Comparison of ENCODE assay signal across 10 cellular contexts in genomic region chr4:8472689-8473197, GRCh38. TPM values are rescaled to one million over a fixed set of nuclear protein-coding genes. Genes with fewer than 3 reads are reported as not detected.
DNase-seq lines count a peak whose midpoint lies in the region; ATAC-seq and TF ChIP-seq lines count a peak whose summit lies in the region.
"Had no signal": no experiment of that assay in that cellular context is flagged by ENCODE, and none has a peak within 500 bp of the region (broad histone marks: within the 10 kb centered on the region; RNA-seq: fewer than 3 reads in every experiment).

No MANE protein-coding gene starts in this region.

- intact Hi-C loops in posterior cingulate gyrus (cut with DNase I) = loop anchor here (5.0 kb wide), 1 partner anchor 445 kb away; no protein-coding TSS in a partner anchor

- peak overlapping the region; percentile 47 for H3K9ac ChIP-seq in NT2/D1 (ENCODE audit: insufficient read length, low read depth)

- no peak for ATAC-seq in GM21619 (IDR thresholded peaks at IDR 0.05; ENCODE audit: unreplicated experiment)
- ATAC-seq in HG03460 (IDR thresholded peaks at IDR 0.05; ENCODE audit: unreplicated experiment) = no peak

- H3K9me3 ChIP-seq in AG04450 (ENCODE audit: control insufficient read depth, insufficient read depth, low read length) (no peaks in the 10 kb centered on the region; the same call in 1 of the 2 replicates), NT2/D1 (ENCODE audit: insufficient read depth, low read length) (no peaks in the 10 kb centered on the region)

- H3K27me3 ChIP-seq in AG04450 (ENCODE audit: control insufficient read depth, insufficient read depth, low read length) (peaks cover 2% of the 10 kb centered on the region), NT2/D1 (ENCODE audit: insufficient read depth, insufficient read length) (no peaks in the 10 kb centered on the region)

- DNase-seq in AG04450 (ENCODE audit: low read depth, low spot score) (peak; percentile 96), NT2/D1 (ENCODE audit: low read depth, low spot score) (no peak), fibroblast of peridontal ligament (ENCODE audit: extremely low read depth) (peak; percentile 95), non-pigmented ciliary epithelial cell (ENCODE audit: low read depth) (peak; percentile 91), SIG-M5 (lab: John Stamatoyannopoulos, UW) (no peak), posterior cingulate gyrus (no peak)
- DNase-seq: T-helper 9 cell had no signal

- peaks cover 24% of the 10 kb centered on the region for H3K4me1 ChIP-seq in NT2/D1 (ENCODE audit: insufficient read depth, insufficient read length)

- H3K36me3 ChIP-seq in NT2/D1 (ENCODE audit: insufficient read depth, insufficient read length, low read length) = peaks cover 85% of the 10 kb centered on the region

- peak overlapping the region; percentile 96 for H3K27ac ChIP-seq in AG04450 (ENCODE audit: low read depth, low read length)
- H3K27ac ChIP-seq: C4-2B had no signal

- CTCF ChIA-PET in AG04450 (lab: Charles Lee) = interaction anchor here (0.8 to 2.4 kb wide), 8 partner anchors 29 to 165 kb away, joined by 3 to 14 read pairs (median 4); partner anchors contain the start of gene CPZ

- no peak overlapping the region for H3K4me3 ChIP-seq in AG04450 (ENCODE audit: low read depth, low read length)
- H3K4me3 ChIP-seq in NT2/D1 (ENCODE audit: insufficient read length, low read depth) = no peak overlapping the region

- POLR2A ChIA-PET in AG04450 (lab: Yijun Ruan, JAX) = interaction anchor here (0.6 to 1.8 kb wide), 6 partner anchors 44 to 127 kb away, joined by 3 to 9 read pairs (median 4); partner anchors contain the start of gene CPZ

- TF ChIP-seq CTCF in AG04450 (IDR thresholded peaks at IDR 0.05; ENCODE audit: low read depth, low read length) = no peak

RNA-seq across cellular contexts. Expression of gene TRMT44, which starts 32.2 kb away (rescaled TPM):
- polyA plus RNA-seq in AG04450 (2011; rRNA removed) = 6.9 and 7.0 TPM in 2 replicates
- 10.3 and 10.5 TPM in 2 replicates for polyA minus RNA-seq in AG04450 (2011; rRNA and poly(A)+ RNA removed)

RNA-seq across cellular contexts. Expression of gene ACOX3, which starts 32.2 kb away (rescaled TPM):
- 7.9 and 10.2 TPM in 2 replicates for polyA plus RNA-seq in AG04450 (2011; rRNA removed)
- 10.0 and 12.5 TPM in 2 replicates for polyA minus RNA-seq in AG04450 (2011; rRNA and poly(A)+ RNA removed)

Comparison
In these comparisons a context has a peak if more than half of its experiments do, and no peak if none do; other contexts are left out.
1. DNase-seq: peak in AG04450 (single experiment), fibroblast of peridontal ligament (single experiment) and non-pigmented ciliary epithelial cell (single experiment); none in NT2/D1 (single experiment), SIG-M5 (single experiment) and posterior cingulate gyrus (0 of 10).